8 cellular contexts compared by ENCODE assay signal in the genomic region with DNA sequence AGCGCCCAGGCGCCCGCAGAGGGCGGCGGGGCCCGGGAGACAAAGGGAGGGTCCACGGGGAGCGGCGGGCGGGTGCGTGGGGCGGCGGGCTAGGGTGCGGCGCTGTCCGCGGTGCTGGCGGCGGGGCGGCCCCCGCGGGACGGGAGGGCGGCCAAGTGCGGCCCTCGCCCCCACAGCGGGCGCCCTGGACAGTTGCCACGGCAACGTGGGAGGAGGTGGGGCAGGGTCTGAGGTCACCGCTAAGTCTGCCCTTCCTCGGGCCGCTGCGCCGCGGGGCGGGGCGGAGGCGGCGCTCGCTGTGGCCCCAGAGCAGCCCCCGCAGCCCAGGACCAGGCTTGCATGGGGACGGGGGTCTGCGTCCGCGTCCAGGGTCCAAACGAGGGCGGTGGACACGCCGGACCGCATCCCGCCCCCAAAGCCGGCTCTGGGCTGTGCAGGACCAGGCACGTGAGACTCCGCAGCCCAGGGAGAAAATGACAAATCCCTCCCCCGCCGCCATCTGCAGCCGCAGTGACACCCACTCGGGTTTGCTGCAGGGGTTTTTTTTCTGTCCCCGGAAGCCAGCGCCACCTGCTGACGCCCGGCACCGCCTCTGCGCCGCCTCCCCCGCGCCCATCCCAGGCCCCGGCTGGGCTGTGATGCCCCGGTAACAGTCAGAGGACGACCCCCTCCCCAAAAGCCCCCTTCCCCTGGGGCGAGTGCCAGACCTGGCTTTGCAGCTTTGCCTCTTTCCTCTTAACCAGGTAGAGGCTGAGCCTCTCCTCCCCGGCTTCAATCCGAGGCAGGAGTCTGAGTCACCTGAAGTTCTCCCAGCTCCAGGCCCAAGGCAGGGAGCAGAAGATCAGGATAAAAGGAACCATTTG. TPM values are rescaled to one million over a fixed set of nuclear protein-coding genes. Genes with fewer than 3 reads are reported as not detected.
DNase-seq lines count a peak whose midpoint lies in the region; ATAC-seq lines count a peak whose summit lies in the region.

No MANE protein-coding gene starts in this region.

- no peaks in the 10 kb centered on the region for H3K36me3 ChIP-seq in skeletal muscle satellite cell (ENCODE audit: insufficient read depth, low read length)

- ATAC-seq in HG03354 (IDR thresholded peaks at IDR 0.05; ENCODE audit: poor library complexity, severe bottlenecking, unreplicated experiment) (peak; percentile 53), left cardiac atrium (peak; percentile 12 to 52), GM18861 (IDR thresholded peaks at IDR 0.05; ENCODE audit: unreplicated experiment) (no peak)

- intact Hi-C loops in left cardiac atrium (cut with DNase I) = loop anchor here (5.0 kb wide), 1 partner anchor 122 kb away; no protein-coding TSS in a partner anchor

- no peak overlapping the region for H3K4me3 ChIP-seq in skeletal muscle satellite cell (ENCODE audit: low read length)

- peak overlapping the region; percentile 56 for H3K4me2 ChIP-seq in skeletal muscle satellite cell (ENCODE audit: low read length)

- H3K4me1 ChIP-seq in skeletal muscle satellite cell (ENCODE audit: control insufficient read depth, insufficient read depth, low read length) = peaks cover 3% of the 10 kb centered on the region

- peaks cover 77% of the 10 kb centered on the region for H3K27me3 ChIP-seq in skeletal muscle satellite cell (ENCODE audit: control insufficient read depth, insufficient read depth, low read length)

- DNase-seq in DMS53 treated with DMSO at 0.1 percent for 48 hours (lab: John Stamatoyannopoulos, UW; ENCODE audit: unreplicated experiment) = peak; percentile 28
- peak; percentile 64 for DNase-seq in RPMI8226
- peak; percentile 59 for DNase-seq in activated gamma-delta T cell treated with anti-CD3 and anti-CD28 coated beads, Interleukin-2, amount 50 U/mL, for 16 hours (ENCODE audit: low read depth)
- DNase-seq in left cardiac atrium = peak; percentile 39
- no peak for DNase-seq in ureter (ENCODE audit: low spot score)

- H3K9ac ChIP-seq in skeletal muscle satellite cell (ENCODE audit: low read depth, low read length) = no peak overlapping the region

- H3K9me3 ChIP-seq in skeletal muscle satellite cell (replicated peaks; ENCODE audit: low read length) = no peaks in the 10 kb centered on the region

RNA-seq across cellular contexts. Expression of gene YTHDF1, which starts 36.8 kb away (rescaled TPM):
- total RNA-seq in left cardiac atrium = 10 to 100 TPM; 19.3 to 29.9 TPM
- total RNA-seq in skeletal muscle satellite cell (2012; rRNA removed) = 19.4 and 21.5 TPM in 2 replicates
- total RNA-seq in ureter = 36.3 TPM

RNA-seq across cellular contexts. Expression of gene BIRC7, which starts 56.6 kb away (rescaled TPM):
- total RNA-seq in left cardiac atrium = under 1 TPM in 1 of 2 donors, not detected in 1; 0.94 TPM
- not detected in 2 replicates for total RNA-seq in skeletal muscle satellite cell (2012; rRNA removed)
- 0.60 TPM for total RNA-seq in ureter
